In the genomic region with DNA sequence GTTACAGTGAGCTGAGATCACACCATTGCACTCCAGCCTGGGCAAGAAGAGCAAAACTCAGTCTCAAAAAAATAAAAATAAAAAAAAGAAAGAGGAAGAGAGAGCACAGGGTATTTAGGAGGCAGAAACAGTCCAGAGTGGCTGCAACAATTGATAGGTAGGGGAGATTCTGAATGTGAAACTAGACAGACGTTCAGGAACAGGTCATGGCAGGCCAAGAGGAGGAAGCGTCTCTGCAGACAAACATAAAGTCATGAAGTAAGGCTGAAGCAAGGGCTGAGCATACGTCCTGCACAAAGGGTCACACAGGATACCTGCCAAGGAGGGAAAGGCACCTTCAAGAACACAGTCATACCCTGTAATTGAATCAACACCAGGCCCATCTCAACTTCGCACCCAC, we compare ENCODE assay signal across 1 cellular context.
TF ChIP-seq lines count a peak whose summit lies in the region.

No MANE protein-coding gene starts in this region.

TF ChIP-seq in H1, 55 proteins besides CTCF, POLR2A, EP300 and RAD21 (continued from another document):
- TF ChIP-seq CHD7 (IDR thresholded peaks at IDR 0.05; ENCODE audit: insufficient replicate concordance, low read length), result no peak
